Comparison of ENCODE assay signal across 10 cellular contexts in the genomic region with DNA sequence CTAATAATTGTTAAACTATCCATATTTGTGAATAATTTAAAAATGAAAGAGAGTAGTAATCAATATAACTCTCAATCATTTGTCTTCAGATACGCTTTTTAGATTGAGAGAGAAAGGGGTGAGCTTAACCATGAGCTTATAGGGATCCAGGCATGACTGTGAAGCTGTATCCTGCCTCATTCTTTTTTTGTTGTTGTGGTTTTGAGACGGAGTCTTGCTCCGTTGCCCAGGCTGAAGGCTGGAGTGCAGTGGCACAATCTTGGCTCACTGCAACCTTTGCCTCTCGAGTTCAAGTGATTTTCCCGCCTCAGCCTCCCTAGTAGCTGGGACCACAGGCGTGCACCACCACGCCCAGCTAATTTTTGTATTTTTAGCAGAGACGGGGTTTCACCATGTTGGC. TPM values are rescaled to one million over a fixed set of nuclear protein-coding genes. Genes with fewer than 3 reads are reported as not detected.
DNase-seq lines count a peak whose midpoint lies in the region; ATAC-seq lines count a peak whose summit lies in the region.
"Not testable (repeated sequence)": the region's sequence is repeated elsewhere in the genome, so short reads cannot be mapped to it uniquely, and the experiment has no call there.
"Had no signal": no experiment of that assay in that cellular context is flagged by ENCODE, and none has a peak within 500 bp of the region (broad histone marks: within the 10 kb centered on the region; RNA-seq: fewer than 3 reads in every experiment).

No MANE protein-coding gene starts in this region.

- not testable (repeated sequence) for H4K20me1 ChIP-seq in BLaER1

- H3K4me1 Mint-ChIP-seq in IgD-negative memory B cell: peaks cover 61 to 82% (median 64%) of the 10 kb centered on the region in 3 donors
- H3K4me1 Mint-ChIP-seq in T-helper 1 cell treated with Interleukin-12 subunit alpha and Interleukin-12 subunit beta and Interleukin-4 antibody, amounts not matched to agents 30 μg/mL and 1 μg/mL, for 36 hours (ENCODE audit: low read depth): peaks cover 57% of the 10 kb centered on the region
- peaks cover 60% of the 10 kb centered on the region for H3K4me1 Mint-ChIP-seq in activated CD4-positive, alpha-beta memory T cell treated with anti-CD3 and anti-CD28 coated beads, Interleukin-2, amount 10 ng/mL, durations not matched to agents 7 days and 5 days
- H3K4me1 Mint-ChIP-seq in dendritic cell treated with granulocyte-macrophage colony-stimulating factor and Interleukin-4, amounts not matched to agents 40 ng/mL and 50 ng/mL, for 4 days (ENCODE audit: low read depth): peaks cover 64% of the 10 kb centered on the region
- peaks cover 77 to 100% (median 90%) of the 10 kb centered on the region in 3 donors for H3K4me1 Mint-ChIP-seq in naive B cell
- peaks cover 60 to 98% of the 10 kb centered on the region in 2 donors for H3K4me1 Mint-ChIP-seq in stimulated activated naive B cell treated with anti-CD40 and anti-IgM and Interleukin-4, amounts not matched to agents 10 μg/mL and 1 μg/mL and 100 μg/mL, for 72 hours

- peak overlapping the region; percentile 77 for H3K4me2 ChIP-seq in BLaER1

- peak overlapping the region in 3 of 4 donors; percentile 61 to 83 (median 68) for H3K4me3 Mint-ChIP-seq in IgD-negative memory B cell
- H3K4me3 Mint-ChIP-seq in T-helper 1 cell treated with Interleukin-12 subunit alpha and Interleukin-12 subunit beta and Interleukin-4 antibody, amounts not matched to agents 30 μg/mL and 1 μg/mL, for 36 hours; activated CD4-positive, alpha-beta memory T cell treated with anti-CD3 and anti-CD28 coated beads, Interleukin-2, amount 10 ng/mL, durations not matched to agents 7 days and 5 days; dendritic cell treated with granulocyte-macrophage colony-stimulating factor and Interleukin-4, amounts not matched to agents 40 ng/mL and 50 ng/mL, for 4 days: not testable (repeated sequence)
- H3K4me3 Mint-ChIP-seq in naive B cell: peak overlapping the region in 7 of 8 donors; percentile 35 to 88 (median 72)
- peak overlapping the region in 1 of 2 donors; percentile 33 for H3K4me3 Mint-ChIP-seq in stimulated activated naive B cell treated with anti-CD40 and anti-IgM and Interleukin-4, amounts not matched to agents 10 μg/mL and 1 μg/mL and 100 μg/mL, for 72 hours

- H3K36me3 Mint-ChIP-seq in IgD-negative memory B cell (peaks cover 25% of the 10 kb centered on the region), naive B cell (peaks cover 65 to 66% of the 10 kb centered on the region in 2 donors)
- peaks cover 70% of the 10 kb centered on the region for H3K36me3 Mint-ChIP-seq in T-helper 1 cell treated with Interleukin-12 subunit alpha and Interleukin-12 subunit beta and Interleukin-4 antibody, amounts not matched to agents 30 μg/mL and 1 μg/mL, for 36 hours (ENCODE audit: low read depth)
- peaks cover 96% of the 10 kb centered on the region for H3K36me3 Mint-ChIP-seq in activated CD4-positive, alpha-beta memory T cell treated with anti-CD3 and anti-CD28 coated beads, Interleukin-2, amount 10 ng/mL, durations not matched to agents 7 days and 5 days (ENCODE audit: low read depth)
- H3K36me3 Mint-ChIP-seq in dendritic cell treated with granulocyte-macrophage colony-stimulating factor and Interleukin-4, amounts not matched to agents 40 ng/mL and 50 ng/mL, for 4 days (ENCODE audit: low read depth): peaks cover 100% of the 10 kb centered on the region
- H3K36me3 Mint-ChIP-seq in stimulated activated naive B cell treated with anti-CD40 and anti-IgM and Interleukin-4, amounts not matched to agents 10 μg/mL and 1 μg/mL and 100 μg/mL, for 72 hours: peaks cover 41 to 65% of the 10 kb centered on the region in 2 donors

- CTCF ChIA-PET in activated CD4-positive, alpha-beta memory T cell treated with anti-CD3 and anti-CD28 coated beads, Interleukin-2, amount 10 ng/mL, durations not matched to agents 7 days and 5 days (lab: Charles Lee): interaction anchor here (1.2 kb wide), 1 partner anchor 214 kb away, joined by 6 read pairs; no protein-coding TSS in a partner anchor

- not testable (repeated sequence) for H3K27me3 Mint-ChIP-seq in IgD-negative memory B cell; T-helper 1 cell treated with Interleukin-12 subunit alpha and Interleukin-12 subunit beta and Interleukin-4 antibody, amounts not matched to agents 30 μg/mL and 1 μg/mL, for 36 hours (ENCODE audit: low read depth); activated CD4-positive, alpha-beta memory T cell treated with anti-CD3 and anti-CD28 coated beads, Interleukin-2, amount 10 ng/mL, durations not matched to agents 7 days and 5 days; dendritic cell treated with granulocyte-macrophage colony-stimulating factor and Interleukin-4, amounts not matched to agents 40 ng/mL and 50 ng/mL, for 4 days; naive B cell; stimulated activated naive B cell treated with anti-CD40 and anti-IgM and Interleukin-4, amounts not matched to agents 10 μg/mL and 1 μg/mL and 100 μg/mL, for 72 hours

- H3K9me3 ChIP-seq in BLaER1: not testable (repeated sequence)

- intact Hi-C loops in dendritic cell treated with granulocyte-macrophage colony-stimulating factor and Interleukin-4, amounts not matched to agents 40 ng/mL and 50 ng/mL, for 4 days (cut with micrococcal nuclease): loop anchor here (10.0 kb wide), 1 partner anchor 61 kb away; no protein-coding TSS in a partner anchor

- not testable (repeated sequence) for H3K36me3 ChIP-seq in BLaER1

- peak overlapping the region; percentile 76 for H3K27ac ChIP-seq in BLaER1

- H3K4me3 ChIP-seq in BLaER1: peak overlapping the region; percentile 35; the same call in 1 of the 2 replicates

- POLR2A ChIA-PET in activated CD4-positive, alpha-beta memory T cell treated with anti-CD3 and anti-CD28 coated beads, Interleukin-2, amount 10 ng/mL, durations not matched to agents 7 days and 5 days (lab: Charles Lee): interaction anchor here (1.4 kb wide), 1 partner anchor 70 kb away, joined by 3 read pairs; no protein-coding TSS in a partner anchor

- not testable (repeated sequence) for H3K9me3 Mint-ChIP-seq in IgD-negative memory B cell; T-helper 1 cell treated with Interleukin-12 subunit alpha and Interleukin-12 subunit beta and Interleukin-4 antibody, amounts not matched to agents 30 μg/mL and 1 μg/mL, for 36 hours; activated CD4-positive, alpha-beta memory T cell treated with anti-CD3 and anti-CD28 coated beads, Interleukin-2, amount 10 ng/mL, durations not matched to agents 7 days and 5 days; dendritic cell treated with granulocyte-macrophage colony-stimulating factor and Interleukin-4, amounts not matched to agents 40 ng/mL and 50 ng/mL, for 4 days; naive B cell; stimulated activated naive B cell treated with anti-CD40 and anti-IgM and Interleukin-4, amounts not matched to agents 10 μg/mL and 1 μg/mL and 100 μg/mL, for 72 hours

- DNase-seq in activated CD4-positive, alpha-beta memory T cell treated with anti-CD3 and anti-CD28 coated beads, Interleukin-2, amount 10 ng/mL, durations not matched to agents 7 days and 5 days; stimulated activated naive B cell treated with anti-CD40 and anti-IgM and Interleukin-4, amounts not matched to agents 10 μg/mL and 1 μg/mL and 100 μg/mL, for 72 hours: not testable (repeated sequence)
- peak; percentile 37 for DNase-seq in naive B cell

- peak in 1 of 2 donors; percentile 45 for ATAC-seq in naive B cell (ENCODE audit: low read depth in 2 of 2)
- ATAC-seq in stimulated activated naive B cell treated with anti-CD40 and anti-IgM and Interleukin-4, amounts not matched to agents 10 μg/mL and 1 μg/mL and 100 μg/mL, for 72 hours (replicated peaks): not testable (repeated sequence)

- peaks cover 99% of the 10 kb centered on the region for H3K4me1 ChIP-seq in BLaER1

- not testable (repeated sequence) for H3K27me3 ChIP-seq in BLaER1

- H3K9ac ChIP-seq in BLaER1: not testable (repeated sequence)

- H3K27ac Mint-ChIP-seq in IgD-negative memory B cell (peak overlapping the region; percentile 87 to 96 (median 92)), naive B cell (peak overlapping the region; percentile 80 to 99 (median 98))
- peak overlapping the region; percentile 41 for H3K27ac Mint-ChIP-seq in T-helper 1 cell treated with Interleukin-12 subunit alpha and Interleukin-12 subunit beta and Interleukin-4 antibody, amounts not matched to agents 30 μg/mL and 1 μg/mL, for 36 hours
- H3K27ac Mint-ChIP-seq in activated CD4-positive, alpha-beta memory T cell treated with anti-CD3 and anti-CD28 coated beads, Interleukin-2, amount 10 ng/mL, durations not matched to agents 7 days and 5 days: peak overlapping the region; percentile 14
- peak overlapping the region; percentile 65 for H3K27ac Mint-ChIP-seq in dendritic cell treated with granulocyte-macrophage colony-stimulating factor and Interleukin-4, amounts not matched to agents 40 ng/mL and 50 ng/mL, for 4 days
- peak overlapping the region; percentile 82 for H3K27ac Mint-ChIP-seq in stimulated activated naive B cell treated with anti-CD40 and anti-IgM and Interleukin-4, amounts not matched to agents 10 μg/mL and 1 μg/mL and 100 μg/mL, for 72 hours

RNA-seq across cellular contexts. Expression of gene NIPAL4, which starts 44.0 kb away (rescaled TPM):
- 2.2 TPM for polyA plus RNA-seq in IgD-negative memory B cell
- total RNA-seq in activated CD4-positive, alpha-beta memory T cell treated with anti-CD3 and anti-CD28 coated beads, Interleukin-2, amount 10 ng/mL, durations not matched to agents 7 days and 5 days: under 1 TPM; 0.05 to 0.10 TPM
- polyA plus RNA-seq in naive B cell (ENCODE audit: low read depth in 6 of 6): 10 to 100 TPM in 3 of 6 donors, 1 to 10 TPM in 3; 3.5 to 15.7 (median 10.3) TPM
- total RNA-seq: A673, H7, HT1080 had no signal

Comparison
In these comparisons a context has a peak if more than half of its experiments do, and no peak if none do; other contexts are left out.
1. H3K27ac Mint-ChIP-seq: peak in every context shown above with its lines; median percentile 98 in naive B cell; 92 in IgD-negative memory B cell; 82 in stimulated activated naive B cell treated with anti-CD40 and anti-IgM and Interleukin-4, amounts not matched to agents 10 μg/mL and 1 μg/mL and 100 μg/mL, for 72 hours; 65 in dendritic cell treated with granulocyte-macrophage colony-stimulating factor and Interleukin-4, amounts not matched to agents 40 ng/mL and 50 ng/mL, for 4 days; 41 in T-helper 1 cell treated with Interleukin-12 subunit alpha and Interleukin-12 subunit beta and Interleukin-4 antibody, amounts not matched to agents 30 μg/mL and 1 μg/mL, for 36 hours; 14 in activated CD4-positive, alpha-beta memory T cell treated with anti-CD3 and anti-CD28 coated beads, Interleukin-2, amount 10 ng/mL, durations not matched to agents 7 days and 5 days.